ENCODE assay signal across 12 cellular contexts in genomic region chr11:101759771-101760450, GRCh38.
DNase-seq lines count a peak whose midpoint lies in the region; ATAC-seq and TF ChIP-seq lines count a peak whose summit lies in the region.
"Had no signal": no experiment of that assay in that cellular context is flagged by ENCODE, and none has a peak within 500 bp of the region (broad histone marks: within the 10 kb centered on the region; RNA-seq: fewer than 3 reads in every experiment).

No MANE protein-coding gene starts in this region.

- no peak overlapping the region for H3K4me3 ChIP-seq in SK-N-SH (ENCODE audit: low read depth in 2 of 2, low read length in 1 of 2)

- no peak overlapping the region for H3K4me2 ChIP-seq in SK-N-SH

- POLR2A ChIA-PET in SK-N-SH (lab: Yijun Ruan, JAX): no interaction called here

- H3K4me3 Mint-ChIP-seq in progenitor cell of endocrine pancreas (ENCODE audit: low read depth): no peak overlapping the region
- no peak overlapping the region for H3K4me3 Mint-ChIP-seq in activated T-helper 2 cell treated with anti-CD3 and anti-CD28 coated beads, Interferon-gamma antibody, Interleukin-2, Interleukin-4, amounts not matched to agents 10 μg/mL and 5 μg/mL and 100 μg/mL, durations not matched to agents 14 hours and 24 hours and 36 hours (ENCODE audit: low read depth)
- H3K4me3 Mint-ChIP-seq: activated naive CD4-positive, alpha-beta T cell treated with anti-CD3 and anti-CD28 coated beads, Interleukin-2, amount 50 U/mL, for 24 hours; nephron progenitor cell had no signal

- H3K27me3 ChIP-seq in SK-N-SH (ENCODE audit: insufficient read depth): peaks cover 5% of the 10 kb centered on the region; the same call in 1 of the 2 replicates

- H3K27ac Mint-ChIP-seq in progenitor cell of endocrine pancreas: no peak overlapping the region
- H3K27ac Mint-ChIP-seq in activated T-helper 2 cell treated with anti-CD3 and anti-CD28 coated beads, Interferon-gamma antibody, Interleukin-2, Interleukin-4, amounts not matched to agents 10 μg/mL and 5 μg/mL and 100 μg/mL, durations not matched to agents 14 hours and 24 hours and 36 hours: no peak overlapping the region
- H3K27ac Mint-ChIP-seq: activated naive CD4-positive, alpha-beta T cell treated with anti-CD3 and anti-CD28 coated beads, Interleukin-2, amount 50 U/mL, for 24 hours; nephron progenitor cell had no signal

- intact Hi-C loops in activated T-helper 2 cell treated with anti-CD3 and anti-CD28 coated beads, Interferon-gamma antibody, Interleukin-2, Interleukin-4, amounts not matched to agents 10 μg/mL and 5 μg/mL and 100 μg/mL, durations not matched to agents 14 hours and 24 hours and 36 hours (cut with micrococcal nuclease): no loop called here

- CTCF ChIA-PET in SK-N-SH (lab: Yijun Ruan, JAX): interaction anchor here (0.9 to 1.2 kb wide), 3 partner anchors 10 to 247 kb away, joined by 3 read pairs; no protein-coding TSS in a partner anchor

- H3K9me2 ChIP-seq in SK-N-SH: 0 out of 2 replicates have a peak, but pooled peaks cover 2% of the 10 kb centered on the region

- no peak overlapping the region for H3K9ac ChIP-seq in SK-N-SH

- H3K79me2 ChIP-seq in SK-N-SH (ENCODE audit: insufficient read depth): no peaks in the 10 kb centered on the region

- peaks cover 16% of the 10 kb centered on the region for H3K27me3 Mint-ChIP-seq in progenitor cell of endocrine pancreas
- H3K27me3 Mint-ChIP-seq in activated T-helper 2 cell treated with anti-CD3 and anti-CD28 coated beads, Interferon-gamma antibody, Interleukin-2, Interleukin-4, amounts not matched to agents 10 μg/mL and 5 μg/mL and 100 μg/mL, durations not matched to agents 14 hours and 24 hours and 36 hours (ENCODE audit: low read depth): no peaks in the 10 kb centered on the region
- H3K27me3 Mint-ChIP-seq: activated naive CD4-positive, alpha-beta T cell treated with anti-CD3 and anti-CD28 coated beads, Interleukin-2, amount 50 U/mL, for 24 hours had no signal

- no peak overlapping the region for H2AFZ ChIP-seq in SK-N-SH (ENCODE audit: low read depth)

- H3K9me3 ChIP-seq in SK-N-SH: no peaks in the 10 kb centered on the region

- no peak for TF ChIP-seq EP300 in SK-N-SH (IDR thresholded peaks at IDR 0.05; ENCODE audit: borderline replicate concordance in 1 of 2, low read depth in 1 of 2, low read length in 1 of 2)

- TF ChIP-seq RAD21 in SK-N-SH (IDR thresholded peaks at IDR 0.05; ENCODE audit: low read length): no peak

- peak; percentile 39 for TF ChIP-seq CTCF in AG09319 (IDR thresholded peaks at IDR 0.05; ENCODE audit: low read depth, low read length)
- TF ChIP-seq CTCF in SK-N-SH (IDR thresholded peaks at IDR 0.05): peak; percentile 31
- TF ChIP-seq CTCF in progenitor cell of endocrine pancreas (IDR thresholded peaks at IDR 0.05; ENCODE audit: unreplicated experiment): no peak

- H3K36me3 ChIP-seq in SK-N-SH (replicated peaks in 1 of 2; ENCODE audit: control insufficient read depth in 1 of 2, insufficient read depth in 2 of 2, low read length in 1 of 2): no peaks in the 10 kb centered on the region

- no peak overlapping the region for H3K27ac ChIP-seq in SK-N-SH (ENCODE audit: low read depth in 2 of 2, low read length in 1 of 2)

- H3K4me1 ChIP-seq in SK-N-SH (ENCODE audit: control insufficient read depth in 1 of 2, insufficient read depth in 2 of 2, low read depth in 1 of 2, low read length in 1 of 2): no peaks in the 10 kb centered on the region

- no peaks in the 10 kb centered on the region for H4K20me1 ChIP-seq in SK-N-SH (ENCODE audit: insufficient read depth)

- no peaks in the 10 kb centered on the region for H3K4me1 Mint-ChIP-seq in progenitor cell of endocrine pancreas (ENCODE audit: low read depth)
- no peaks in the 10 kb centered on the region for H3K4me1 Mint-ChIP-seq in activated T-helper 2 cell treated with anti-CD3 and anti-CD28 coated beads, Interferon-gamma antibody, Interleukin-2, Interleukin-4, amounts not matched to agents 10 μg/mL and 5 μg/mL and 100 μg/mL, durations not matched to agents 14 hours and 24 hours and 36 hours (ENCODE audit: low read depth)
- H3K4me1 Mint-ChIP-seq: activated naive CD4-positive, alpha-beta T cell treated with anti-CD3 and anti-CD28 coated beads, Interleukin-2, amount 50 U/mL, for 24 hours; nephron progenitor cell had no signal

- WGBS in SK-N-SH (ENCODE audit: low lambda C conversion rate): 2% methylated on average over 3 of the region's 3 CpGs

- no peaks in the 10 kb centered on the region for H3K9me3 Mint-ChIP-seq in progenitor cell of endocrine pancreas (ENCODE audit: low read depth)
- no peaks in the 10 kb centered on the region for H3K9me3 Mint-ChIP-seq in activated T-helper 2 cell treated with anti-CD3 and anti-CD28 coated beads, Interferon-gamma antibody, Interleukin-2, Interleukin-4, amounts not matched to agents 10 μg/mL and 5 μg/mL and 100 μg/mL, durations not matched to agents 14 hours and 24 hours and 36 hours

- no peaks in the 10 kb centered on the region for H3F3A ChIP-seq in SK-N-SH (replicated peaks; ENCODE audit: insufficient read depth)

- ATAC-seq in HG03342 (IDR thresholded peaks at IDR 0.05; ENCODE audit: unreplicated experiment): no peak
- ATAC-seq: left colon had no signal

- no peak for DNase-seq in AG09319 (ENCODE audit: extremely low read depth, low read depth)
- peak; percentile 13 for DNase-seq in HCEC 1CT
- no peak for DNase-seq in SK-N-SH
- DNase-seq in fibroblast of peridontal ligament (ENCODE audit: extremely low read depth): peak; percentile 3
- DNase-seq in NCI-H2227 treated with DMSO at 0.1 percent for 48 hours (lab: John Stamatoyannopoulos, UW): no peak
- no peak for DNase-seq in progenitor cell of endocrine pancreas (ENCODE audit: low spot score, unreplicated experiment)
- no peak for DNase-seq in activated T-helper 2 cell treated with anti-CD3 and anti-CD28 coated beads, Interferon-gamma antibody, Interleukin-2, Interleukin-4, amounts not matched to agents 10 μg/mL and 5 μg/mL and 100 μg/mL, durations not matched to agents 14 hours and 24 hours and 36 hours (ENCODE audit: low spot score)
- DNase-seq: left colon, nephron progenitor cell, T-helper 9 cell had no signal

- no peaks in the 10 kb centered on the region for H3K36me3 Mint-ChIP-seq in progenitor cell of endocrine pancreas (ENCODE audit: insufficient read depth)
- H3K36me3 Mint-ChIP-seq in activated T-helper 2 cell treated with anti-CD3 and anti-CD28 coated beads, Interferon-gamma antibody, Interleukin-2, Interleukin-4, amounts not matched to agents 10 μg/mL and 5 μg/mL and 100 μg/mL, durations not matched to agents 14 hours and 24 hours and 36 hours (ENCODE audit: low read depth): no peaks in the 10 kb centered on the region
- H3K36me3 Mint-ChIP-seq: activated naive CD4-positive, alpha-beta T cell treated with anti-CD3 and anti-CD28 coated beads, Interleukin-2, amount 50 U/mL, for 24 hours had no signal

TF ChIP-seq in SK-N-SH, 30 proteins besides CTCF, POLR2A, EP300 and RAD21:
- TF ChIP-seq NFIC (IDR thresholded peaks at IDR 0.05; ENCODE audit: borderline replicate concordance): no peak
- TF ChIP-seq RXRA (IDR thresholded peaks at IDR 0.05; ENCODE audit: borderline replicate concordance, low read depth): no peak
- TF ChIP-seq USF2 (IDR thresholded peaks at IDR 0.05; ENCODE audit: borderline replicate concordance, low read depth, low read length): no peak
- TF ChIP-seq SIN3A (IDR thresholded peaks at IDR 0.05; ENCODE audit: borderline replicate concordance, low read depth, low read length): no peak
- TF ChIP-seq JUND (IDR thresholded peaks at IDR 0.05): no peak
- no peak for TF ChIP-seq EZH2phosphoT487 (IDR thresholded peaks at IDR 0.05; ENCODE audit: borderline replicate concordance, low read depth)
- no peak for TF ChIP-seq RFX5 (IDR thresholded peaks at IDR 0.05; ENCODE audit: low read length)
- no peak for TF ChIP-seq FOXM1 (IDR thresholded peaks at IDR 0.05; ENCODE audit: low read depth)

Comparison
In these comparisons a context has a peak if more than half of its experiments do, and no peak if none do; other contexts are left out.
1. DNase-seq: peak in HCEC 1CT (single experiment) and fibroblast of peridontal ligament (single experiment); none in AG09319 (single experiment), SK-N-SH (single experiment), NCI-H2227 treated with DMSO at 0.1 percent for 48 hours (single experiment), progenitor cell of endocrine pancreas (single experiment) and activated T-helper 2 cell treated with anti-CD3 and anti-CD28 coated beads, Interferon-gamma antibody, Interleukin-2, Interleukin-4, amounts not matched to agents 10 μg/mL and 5 μg/mL and 100 μg/mL, durations not matched to agents 14 hours and 24 hours and 36 hours (single experiment).